14 cellular contexts compared by ENCODE assay signal in the genomic region with DNA sequence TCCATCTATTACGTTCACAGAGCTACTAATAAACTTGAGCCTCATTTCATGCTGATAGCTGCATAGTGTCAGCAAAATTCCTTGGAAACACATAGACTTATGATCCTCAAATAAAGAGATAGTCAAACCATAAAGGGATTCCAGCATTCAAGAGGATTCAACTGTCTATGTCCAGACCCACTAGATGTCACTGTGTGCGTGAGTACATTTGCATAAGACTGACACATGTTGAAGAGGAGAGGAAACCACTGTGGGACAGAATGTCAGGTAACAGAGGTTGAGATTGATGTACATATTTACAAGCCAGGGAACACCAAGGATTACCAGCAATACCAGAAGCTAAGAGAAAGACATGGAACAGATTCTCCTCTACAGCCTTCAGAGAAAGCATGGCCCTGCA.
DNase-seq lines count a peak whose midpoint lies in the region; ATAC-seq and TF ChIP-seq lines count a peak whose summit lies in the region.
"Had no signal": no experiment of that assay in that cellular context is flagged by ENCODE, and none has a peak within 500 bp of the region (broad histone marks: within the 10 kb centered on the region; RNA-seq: fewer than 3 reads in every experiment).

No MANE protein-coding gene starts in this region.

- H3K27ac ChIP-seq in OCI-LY3 (ENCODE audit: low read length) (no peak overlapping the region), left lung (no peak overlapping the region)
- H3K27ac ChIP-seq: esophagus squamous epithelium had no signal

- TF ChIP-seq CTCF in OCI-LY3 (IDR thresholded peaks at IDR 0.05; ENCODE audit: low read depth, low read length), result peak; percentile 57
- TF ChIP-seq CTCF in fibroblast of mammary gland (conservative IDR thresholded peaks at IDR 0.05; ENCODE audit: control insufficient read depth, insufficient read depth, low read depth, low read length), result peak; percentile 21
- TF ChIP-seq CTCF in left lung (IDR thresholded peaks at IDR 0.05), result no peak

- intact Hi-C loops in left lung (cut with DNase I), result no loop called here

- H3K4me1 ChIP-seq in OCI-LY3 (ENCODE audit: low read length) (no peaks in the 10 kb centered on the region), left lung (no peaks in the 10 kb centered on the region)
- H3K4me1 ChIP-seq: esophagus squamous epithelium had no signal

- no peaks in the 10 kb centered on the region for H3K9me3 ChIP-seq in OCI-LY3 (ENCODE audit: insufficient read depth, low read length)
- no peaks in the 10 kb centered on the region for H3K9me3 ChIP-seq in left lung
- H3K9me3 ChIP-seq: esophagus squamous epithelium had no signal

- H3K27me3 ChIP-seq in OCI-LY3 (ENCODE audit: low read depth, low read length), result no peaks in the 10 kb centered on the region
- no peaks in the 10 kb centered on the region for H3K27me3 ChIP-seq in left lung
- H3K27me3 ChIP-seq: esophagus squamous epithelium had no signal

- no peak overlapping the region for H3K4me3 ChIP-seq in OCI-LY3 (ENCODE audit: low read length)
- no peak overlapping the region for H3K4me3 ChIP-seq in fibroblast of mammary gland (ENCODE audit: control insufficient read depth, low read depth, low read length)
- no peak overlapping the region for H3K4me3 ChIP-seq in left lung
- H3K4me3 ChIP-seq: esophagus squamous epithelium, K562 had no signal

- H4K20me1 ChIP-seq in OCI-LY3 (ENCODE audit: insufficient read depth, low read length), result no peaks in the 10 kb centered on the region

- H3K79me2 ChIP-seq in OCI-LY3 (ENCODE audit: low read length), result no peaks in the 10 kb centered on the region

- no peak overlapping the region for H3K4me2 ChIP-seq in OCI-LY3 (ENCODE audit: low read length)

- no peak overlapping the region for H2AFZ ChIP-seq in OCI-LY3 (ENCODE audit: low read depth, low read length)

- peak; percentile 58 for ATAC-seq in HG02938 (IDR thresholded peaks at IDR 0.05; ENCODE audit: unreplicated experiment)
- no peak for ATAC-seq in GM18870 (IDR thresholded peaks at IDR 0.05; ENCODE audit: unreplicated experiment)
- no peak for ATAC-seq in left lung
- ATAC-seq: K562; stimulated activated naive CD8-positive, alpha-beta T cell treated with anti-CD3 and anti-CD28 coated beads, Interleukin-15, amount 100 ng/mL, for 72 hours had no signal

- DNase-seq in DMS53 (lab: John Stamatoyannopoulos, UW) (peak; percentile 84), fibroblast of mammary gland (ENCODE audit: low read depth) (peak; percentile 49), left lung (no peak), RPMI8226 (no peak)
- no peak for DNase-seq in activated effector memory CD4-positive, alpha-beta T cell treated with anti-CD3 and anti-CD28 coated beads, Interleukin-2, amount 50 U/mL, for 16 hours
- DNase-seq: activated CD4-positive, alpha-beta memory T cell treated with anti-CD3 and anti-CD28 coated beads for 36 hours; activated gamma-delta T cell treated with Interleukin-2 at 50 U/mL for 16 hours; esophagus squamous epithelium; stimulated activated naive CD8-positive, alpha-beta T cell treated with anti-CD3 and anti-CD28 coated beads, Interleukin-15, amount 100 ng/mL, for 72 hours; T-helper 2 cell had no signal

- no peak overlapping the region for H3K9ac ChIP-seq in OCI-LY3 (ENCODE audit: low read length)

- H3K36me3 ChIP-seq in OCI-LY3 (replicated peaks; ENCODE audit: low read depth, low read length) (no peaks in the 10 kb centered on the region), left lung (no peaks in the 10 kb centered on the region)
- H3K36me3 ChIP-seq: esophagus squamous epithelium had no signal

Comparison
In these comparisons a context has a peak if more than half of its experiments do, and no peak if none do; other contexts are left out.
1. DNase-seq: peak in DMS53 (single experiment) and fibroblast of mammary gland (single experiment); none in activated effector memory CD4-positive, alpha-beta T cell treated with anti-CD3 and anti-CD28 coated beads, Interleukin-2, amount 50 U/mL, for 16 hours (single experiment), left lung (0 of 2) and RPMI8226 (single experiment).
2. CTCF ChIP-seq: peak in OCI-LY3 (single experiment) and fibroblast of mammary gland (single experiment); none in left lung (0 of 2).